In genomic region chr2:38064805-38065501, GRCh38 we compare ENCODE assay signal across 1 cellular context.
TF ChIP-seq lines count a peak whose summit lies in the region.

No MANE protein-coding gene starts in this region.

TF ChIP-seq in IMR-90, 13 proteins besides CTCF, POLR2A, EP300 and RAD21 (continued from another document):
- TF ChIP-seq ELK1 (IDR thresholded peaks at IDR 0.05; ENCODE audit: borderline replicate concordance, low read depth, low read length) = no peak
